Comparison of ENCODE assay signal across 1 cellular context in the genomic region with DNA sequence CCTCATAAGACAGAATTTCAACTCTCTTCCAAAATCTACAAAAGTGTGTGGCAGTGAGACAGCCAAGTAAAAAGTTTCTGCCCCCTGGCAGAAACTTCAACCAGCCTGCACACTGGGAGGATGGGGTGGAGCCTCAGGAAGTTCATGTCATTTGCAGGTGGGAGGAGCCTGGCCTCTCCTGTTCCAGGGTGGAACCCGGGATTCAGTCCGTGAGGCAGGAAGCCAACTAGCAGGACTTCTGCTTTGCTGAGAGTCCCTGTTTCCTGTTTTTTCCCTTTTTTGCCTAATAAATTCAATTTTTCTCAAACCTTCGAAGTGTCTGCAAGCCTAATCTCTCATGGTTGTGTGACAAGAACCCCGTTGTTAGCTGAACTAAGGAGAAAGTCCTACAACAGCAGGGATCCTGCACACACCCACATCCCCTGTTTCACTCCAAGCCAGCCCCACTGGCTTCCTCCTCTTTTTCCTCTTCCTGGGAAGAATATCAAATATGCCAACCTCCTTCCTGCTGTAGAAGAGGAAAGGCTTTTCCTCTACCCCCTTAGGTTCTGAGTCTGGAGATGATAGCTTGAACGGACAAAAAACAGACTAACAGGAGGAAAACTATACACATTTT.
A peak's percentile ranks its signal among the peaks of the same experiment; 100 is the strongest.
TF ChIP-seq lines count a peak whose summit lies in the region.

No MANE protein-coding gene starts in this region.

TF ChIP-seq in K562, 482 proteins besides CTCF, POLR2A, EP300 and RAD21 (continued from another document):
- TF ChIP-seq, protein P1, sequence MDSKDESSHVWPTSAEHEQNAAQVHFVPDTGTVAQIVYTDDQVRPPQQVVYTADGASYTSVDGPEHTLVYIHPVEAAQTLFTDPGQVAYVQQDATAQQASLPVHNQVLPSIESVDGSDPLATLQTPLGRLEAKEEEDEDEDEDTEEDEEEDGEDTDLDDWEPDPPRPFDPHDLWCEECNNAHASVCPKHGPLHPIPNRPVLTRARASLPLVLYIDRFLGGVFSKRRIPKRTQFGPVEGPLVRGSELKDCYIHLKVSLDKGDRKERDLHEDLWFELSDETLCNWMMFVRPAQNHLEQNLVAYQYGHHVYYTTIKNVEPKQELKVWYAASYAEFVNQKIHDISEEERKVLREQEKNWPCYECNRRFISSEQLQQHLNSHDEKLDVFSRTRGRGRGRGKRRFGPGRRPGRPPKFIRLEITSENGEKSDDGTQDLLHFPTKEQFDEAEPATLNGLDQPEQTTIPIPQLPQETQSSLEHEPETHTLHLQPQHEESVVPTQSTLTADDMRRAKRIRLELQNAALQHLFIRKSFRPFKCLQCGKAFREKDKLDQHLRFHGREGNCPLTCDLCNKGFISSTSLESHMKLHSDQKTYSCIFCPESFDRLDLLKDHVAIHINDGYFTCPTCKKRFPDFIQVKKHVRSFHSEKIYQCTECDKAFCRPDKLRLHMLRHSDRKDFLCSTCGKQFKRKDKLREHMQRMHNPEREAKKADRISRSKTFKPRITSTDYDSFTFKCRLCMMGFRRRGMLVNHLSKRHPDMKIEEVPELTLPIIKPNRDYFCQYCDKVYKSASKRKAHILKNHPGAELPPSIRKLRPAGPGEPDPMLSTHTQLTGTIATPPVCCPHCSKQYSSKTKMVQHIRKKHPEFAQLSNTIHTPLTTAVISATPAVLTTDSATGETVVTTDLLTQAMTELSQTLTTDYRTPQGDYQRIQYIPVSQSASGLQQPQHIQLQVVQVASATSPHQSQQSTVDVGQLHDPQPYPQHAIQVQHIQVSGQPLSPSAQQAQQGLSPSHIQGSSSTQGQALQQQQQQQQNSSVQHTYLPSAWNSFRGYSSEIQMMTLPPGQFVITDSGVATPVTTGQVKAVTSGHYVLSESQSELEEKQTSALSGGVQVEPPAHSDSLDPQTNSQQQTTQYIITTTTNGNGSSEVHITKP (IDR thresholded peaks at IDR 0.05; ENCODE audit: partially characterized antibody): peak; percentile 10
- TF ChIP-seq ZNF24 (IDR thresholded peaks at IDR 0.05): no peak
- TF ChIP-seq ZNF780A (CRISPR knock-in tag; IDR thresholded peaks at IDR 0.05): no peak
- no peak for TF ChIP-seq MYBL2 (IDR thresholded peaks at IDR 0.05; ENCODE audit: low read depth)
- no peak for TF ChIP-seq MYBL2 (CRISPR knock-in tag; IDR thresholded peaks at IDR 0.05; ENCODE audit: borderline replicate concordance)
- TF ChIP-seq, protein P2, sequence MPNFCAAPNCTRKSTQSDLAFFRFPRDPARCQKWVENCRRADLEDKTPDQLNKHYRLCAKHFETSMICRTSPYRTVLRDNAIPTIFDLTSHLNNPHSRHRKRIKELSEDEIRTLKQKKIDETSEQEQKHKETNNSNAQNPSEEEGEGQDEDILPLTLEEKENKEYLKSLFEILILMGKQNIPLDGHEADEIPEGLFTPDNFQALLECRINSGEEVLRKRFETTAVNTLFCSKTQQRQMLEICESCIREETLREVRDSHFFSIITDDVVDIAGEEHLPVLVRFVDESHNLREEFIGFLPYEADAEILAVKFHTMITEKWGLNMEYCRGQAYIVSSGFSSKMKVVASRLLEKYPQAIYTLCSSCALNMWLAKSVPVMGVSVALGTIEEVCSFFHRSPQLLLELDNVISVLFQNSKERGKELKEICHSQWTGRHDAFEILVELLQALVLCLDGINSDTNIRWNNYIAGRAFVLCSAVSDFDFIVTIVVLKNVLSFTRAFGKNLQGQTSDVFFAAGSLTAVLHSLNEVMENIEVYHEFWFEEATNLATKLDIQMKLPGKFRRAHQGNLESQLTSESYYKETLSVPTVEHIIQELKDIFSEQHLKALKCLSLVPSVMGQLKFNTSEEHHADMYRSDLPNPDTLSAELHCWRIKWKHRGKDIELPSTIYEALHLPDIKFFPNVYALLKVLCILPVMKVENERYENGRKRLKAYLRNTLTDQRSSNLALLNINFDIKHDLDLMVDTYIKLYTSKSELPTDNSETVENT (CRISPR knock-in tag; IDR thresholded peaks at IDR 0.05): no peak
- TF ChIP-seq E2F3 (CRISPR knock-in tag; IDR thresholded peaks at IDR 0.05): no peak
- TF ChIP-seq BCOR (IDR thresholded peaks at IDR 0.05): no peak
- TF ChIP-seq PTBP1 (IDR thresholded peaks at IDR 0.05; ENCODE audit: low read depth, low read length): no peak
- no peak for TF ChIP-seq PTRF (tag; IDR thresholded peaks at IDR 0.05)
- no peak for TF ChIP-seq SMC3 (conservative IDR thresholded peaks at IDR 0.05; ENCODE audit: insufficient read depth, low read depth, low read length)
- TF ChIP-seq SUPT5H (IDR thresholded peaks at IDR 0.05): peak; percentile 50; the same call in 1 of the 2 replicates
- TF ChIP-seq ZNF76 (CRISPR knock-in tag; IDR thresholded peaks at IDR 0.05; ENCODE audit: borderline replicate concordance): no peak
- peak in 1 of 2 experiments; percentile 84; a peak in 1 of 4 replicates for TF ChIP-seq SRF (CRISPR knock-in tag; IDR thresholded peaks at IDR 0.05)
- TF ChIP-seq ZBED1 (IDR thresholded peaks at IDR 0.05): no peak
- TF ChIP-seq EZH2 (IDR thresholded peaks at IDR 0.05; ENCODE audit: borderline replicate concordance, low read depth, low read length): no peak
- TF ChIP-seq PHF8 (IDR thresholded peaks at IDR 0.05; ENCODE audit: borderline replicate concordance, low read length): peak; percentile 25; the same call in 1 of the 2 replicates
